23 cellular contexts compared by ENCODE assay signal in genomic region chr14:38053684-38054083, GRCh38.
DNase-seq lines count a peak whose midpoint lies in the region; ATAC-seq and TF ChIP-seq lines count a peak whose summit lies in the region.
"Had no signal": no experiment of that assay in that cellular context is flagged by ENCODE, and none has a peak within 500 bp of the region (broad histone marks: within the 10 kb centered on the region; RNA-seq: fewer than 3 reads in every experiment).

No MANE protein-coding gene starts in this region.

- no peak overlapping the region for H3K9ac ChIP-seq in Karpas-422 (ENCODE audit: low read length)

- ATAC-seq in GM21529 (IDR thresholded peaks at IDR 0.05; ENCODE audit: unreplicated experiment): no peak
- ATAC-seq: T-cell had no signal

- BruUV-seq in OCI-LY7 (replicated peaks; lab: Mats Ljungman, UMichigan): no TSS peak

- H2AFZ ChIP-seq in Karpas-422 (ENCODE audit: low read length): peak overlapping the region; percentile 4
- peak overlapping the region; percentile 49; the same call in 1 of the 2 replicates for H2AFZ ChIP-seq in OCI-LY7 (ENCODE audit: low read length)
- H2AFZ ChIP-seq: PC-9 had no signal

- no peak overlapping the region for H3K4me3 ChIP-seq in Karpas-422 (ENCODE audit: low read length)
- H3K4me3 ChIP-seq in OCI-LY7 (ENCODE audit: low read depth, low read length, poor library complexity, severe bottlenecking): no peak overlapping the region
- H3K4me3 ChIP-seq in tibial nerve: no peak overlapping the region
- H3K4me3 ChIP-seq: MG63, PC-9 had no signal

- TF ChIP-seq POLR2A in tibial nerve (IDR thresholded peaks at IDR 0.05): no peak

- H4K20me1 ChIP-seq in Karpas-422 (ENCODE audit: insufficient read depth, low read depth, low read length) (no peaks in the 10 kb centered on the region), OCI-LY7 (ENCODE audit: insufficient read depth, low read length) (no peaks in the 10 kb centered on the region)

- CTCF ChIA-PET in OCI-LY7 (lab: Charles Lee; ENCODE audit: unreplicated experiment): no interaction called here

- H3K4me2 ChIP-seq in Karpas-422 (ENCODE audit: low read depth, low read length, poor library complexity, severe bottlenecking): no peak overlapping the region
- H3K4me2 ChIP-seq in OCI-LY7 (ENCODE audit: low read length): no peak overlapping the region
- H3K4me2 ChIP-seq: PC-9 had no signal

- peak overlapping the region; percentile 33 for H3K27ac ChIP-seq in Karpas-422 (ENCODE audit: low read length)
- no peak overlapping the region for H3K27ac ChIP-seq in OCI-LY7 (ENCODE audit: low read depth, low read length, poor library complexity, severe bottlenecking)
- no peak overlapping the region for H3K27ac ChIP-seq in tibial nerve
- H3K27ac ChIP-seq: PC-9 had no signal

- H3K9me3 ChIP-seq in Karpas-422 (ENCODE audit: low read length): peaks cover 5% of the 10 kb centered on the region
- peaks cover 28% of the 10 kb centered on the region; the same call in 1 of the 2 replicates for H3K9me3 ChIP-seq in OCI-LY7 (ENCODE audit: low read length)
- no peaks in the 10 kb centered on the region for H3K9me3 ChIP-seq in tibial nerve
- H3K9me3 ChIP-seq: MG63 had no signal

- H3K36me3 ChIP-seq in Karpas-422 (ENCODE audit: insufficient read depth, low read length) (peaks cover 7% of the 10 kb centered on the region), OCI-LY7 (ENCODE audit: insufficient read depth, low read length) (peaks cover 4% of the 10 kb centered on the region; the same call in 1 of the 2 replicates), tibial nerve (no peaks in the 10 kb centered on the region)
- H3K36me3 ChIP-seq: MG63 had no signal

- POLR2A ChIA-PET in OCI-LY7 (lab: Charles Lee): interaction anchor here (1.7 kb wide), 1 partner anchor 24 kb away, joined by 3 read pairs; no protein-coding TSS in a partner anchor

- H3K9me2 ChIP-seq in Karpas-422 (replicated peaks; ENCODE audit: insufficient read depth, low read length) (no peaks in the 10 kb centered on the region), OCI-LY7 (ENCODE audit: insufficient read depth, low read length) (no peaks in the 10 kb centered on the region)

- no peak for DNase-seq in Karpas-422
- no peak for DNase-seq in OCI-LY7 (ENCODE audit: low spot score)
- DNase-seq in iris pigment epithelial cell (ENCODE audit: low read depth): peak; percentile 9
- DNase-seq in tibial nerve (ENCODE audit: low spot score in 2 of 2): no peak
- DNase-seq in G401 (ENCODE audit: low spot score): no peak
- no peak for DNase-seq in DMS114 treated with DMSO at 0.1 percent for 48 hours (lab: John Stamatoyannopoulos, UW; ENCODE audit: unreplicated experiment)
- DNase-seq: C1 segment of cervical spinal cord; CD4-positive, alpha-beta memory T cell; COR-L47; H7; Kasumi-1; MG63; NCI-H1105 treated with DMSO at 0.1 percent for 48 hours; NCI-H146; NCI-H1930; NCI-H2107; NCI-H446; NCI-H524 treated with DMSO at 0.1 percent for 48 hours; NCI-H774; PC-9; Right ventricle myocardium superior; T-cell had no signal

- TF ChIP-seq EP300 in tibial nerve (IDR thresholded peaks at IDR 0.05): no peak

- in situ Hi-C loops in G401 (cut with HindIII; ENCODE audit: low sequenced_read_pairs): no loop called here

- peaks cover 43% of the 10 kb centered on the region for H3K4me1 ChIP-seq in Karpas-422 (ENCODE audit: low read length)
- H3K4me1 ChIP-seq in OCI-LY7 (ENCODE audit: insufficient read depth, low read length, poor library complexity, severe bottlenecking): peaks cover 6% of the 10 kb centered on the region
- H3K4me1 ChIP-seq in tibial nerve: no peaks in the 10 kb centered on the region

- H3K27me3 ChIP-seq in Karpas-422 (ENCODE audit: low read length): no peaks in the 10 kb centered on the region
- H3K27me3 ChIP-seq in tibial nerve: no peaks in the 10 kb centered on the region
- H3K27me3 ChIP-seq: MG63 had no signal

- TF ChIP-seq CTCF in OCI-LY7 (conservative IDR thresholded peaks at IDR 0.05; ENCODE audit: low read length) (no peak), tibial nerve (IDR thresholded peaks at IDR 0.05) (no peak)

- H3K79me2 ChIP-seq in Karpas-422 (ENCODE audit: low read length): no peaks in the 10 kb centered on the region
- H3K79me2 ChIP-seq in OCI-LY7 (ENCODE audit: insufficient read depth, low read depth, low read length): no peaks in the 10 kb centered on the region

- intact Hi-C loops in OCI-LY7 (cut with micrococcal nuclease; ENCODE audit: unreplicated experiment): no loop called here
